8 cellular contexts compared by ENCODE assay signal in genomic region chr9:110048473-110048975, GRCh38.
DNase-seq lines count a peak whose midpoint lies in the region; ATAC-seq lines count a peak whose summit lies in the region.

No MANE protein-coding gene starts in this region.

- peak overlapping the region; percentile 98 for H3K4me3 Mint-ChIP-seq in memory B cell

- H3K27ac ChIP-seq in ectodermal cell (ENCODE audit: insufficient read depth, low read depth, low read length, poor library complexity, severe bottlenecking), result no peak overlapping the region

- H3K4me1 Mint-ChIP-seq in memory B cell, result peaks cover 24% of the 10 kb centered on the region

- 0 to 1% methylated on average over 38 to 39 of the region's 39 CpGs for WGBS in ectodermal cell, 2 experiments

- DNase-seq in A172 (ENCODE audit: low spot score) (peak; percentile 88), NCI-H510A (lab: John Stamatoyannopoulos, UW) (peak; percentile 79), memory B cell (ENCODE audit: low spot score in 2 of 2) (peak; percentile 75 to 79)
- peak; percentile 78 to 81 for DNase-seq in activated CD4-positive, alpha-beta T cell treated with anti-CD3 and anti-CD28 coated beads, Interleukin-2, amount 50 U/mL, for 4 hours
- peak; percentile 48 for DNase-seq in stimulated activated CD8-positive, alpha-beta memory T cell treated with anti-CD3 and anti-CD28 coated beads, Interleukin-12 subunit alpha, Interleukin-12 subunit beta, amount 100 ng/mL, for 4 hours (ENCODE audit: low read depth)

- peaks cover 18% of the 10 kb centered on the region for H3K27me3 ChIP-seq in ectodermal cell (ENCODE audit: control insufficient read depth, insufficient read depth, low read length, poor library complexity, severe bottlenecking)

- peak overlapping the region; percentile 65 for H3K4me3 ChIP-seq in ectodermal cell (ENCODE audit: insufficient read depth, low read depth, low read length)

- peaks cover 8% of the 10 kb centered on the region for H3K36me3 Mint-ChIP-seq in memory B cell

- peaks cover 3% of the 10 kb centered on the region for H3K4me1 ChIP-seq in ectodermal cell (ENCODE audit: control insufficient read depth, insufficient read depth, low read length)

- H3K27me3 Mint-ChIP-seq in memory B cell, result no peaks in the 10 kb centered on the region

- no peaks in the 10 kb centered on the region for H3K9me3 ChIP-seq in ectodermal cell (ENCODE audit: control insufficient read depth, low read length)

- H3K9me3 Mint-ChIP-seq in memory B cell, result peaks cover 1% of the 10 kb centered on the region

- peak overlapping the region; percentile 93 for H3K27ac Mint-ChIP-seq in memory B cell

- ATAC-seq in GM18520 (IDR thresholded peaks at IDR 0.05; ENCODE audit: unreplicated experiment), result peak; percentile 65
- peak; percentile 75 for ATAC-seq in HG03039 (IDR thresholded peaks at IDR 0.05; ENCODE audit: unreplicated experiment)
- peak; percentile 89 for ATAC-seq in memory B cell (ENCODE audit: low read depth)

- no peaks in the 10 kb centered on the region for H3K36me3 ChIP-seq in ectodermal cell (ENCODE audit: control insufficient read depth, insufficient read depth, low read length)
